Comparison of ENCODE assay signal across 1 cellular context in the genomic region with DNA sequence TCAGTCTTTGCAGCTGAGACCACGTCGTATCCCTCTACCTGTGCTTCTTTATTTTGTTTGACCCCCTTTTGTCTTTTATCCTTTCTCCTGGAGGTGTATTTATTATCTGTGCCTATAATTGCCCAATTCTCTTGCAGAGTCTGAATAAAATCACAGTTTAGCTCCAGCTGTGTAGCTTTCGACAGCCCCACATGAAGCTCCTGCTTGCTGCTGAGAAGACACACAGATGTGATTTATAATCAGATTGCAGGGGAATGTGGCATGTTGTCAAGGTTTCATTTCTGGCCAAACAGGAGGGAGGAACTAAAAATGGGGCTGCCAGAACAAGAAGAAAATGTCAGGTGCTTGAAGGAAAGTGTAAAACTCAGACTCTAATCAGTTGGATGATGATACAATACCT.
TF ChIP-seq lines count a peak whose summit lies in the region.

No MANE protein-coding gene starts in this region.

TF ChIP-seq in GM23338, 12 proteins besides CTCF, POLR2A, EP300 and RAD21 (continued from another document):
- TF ChIP-seq, protein P1, sequence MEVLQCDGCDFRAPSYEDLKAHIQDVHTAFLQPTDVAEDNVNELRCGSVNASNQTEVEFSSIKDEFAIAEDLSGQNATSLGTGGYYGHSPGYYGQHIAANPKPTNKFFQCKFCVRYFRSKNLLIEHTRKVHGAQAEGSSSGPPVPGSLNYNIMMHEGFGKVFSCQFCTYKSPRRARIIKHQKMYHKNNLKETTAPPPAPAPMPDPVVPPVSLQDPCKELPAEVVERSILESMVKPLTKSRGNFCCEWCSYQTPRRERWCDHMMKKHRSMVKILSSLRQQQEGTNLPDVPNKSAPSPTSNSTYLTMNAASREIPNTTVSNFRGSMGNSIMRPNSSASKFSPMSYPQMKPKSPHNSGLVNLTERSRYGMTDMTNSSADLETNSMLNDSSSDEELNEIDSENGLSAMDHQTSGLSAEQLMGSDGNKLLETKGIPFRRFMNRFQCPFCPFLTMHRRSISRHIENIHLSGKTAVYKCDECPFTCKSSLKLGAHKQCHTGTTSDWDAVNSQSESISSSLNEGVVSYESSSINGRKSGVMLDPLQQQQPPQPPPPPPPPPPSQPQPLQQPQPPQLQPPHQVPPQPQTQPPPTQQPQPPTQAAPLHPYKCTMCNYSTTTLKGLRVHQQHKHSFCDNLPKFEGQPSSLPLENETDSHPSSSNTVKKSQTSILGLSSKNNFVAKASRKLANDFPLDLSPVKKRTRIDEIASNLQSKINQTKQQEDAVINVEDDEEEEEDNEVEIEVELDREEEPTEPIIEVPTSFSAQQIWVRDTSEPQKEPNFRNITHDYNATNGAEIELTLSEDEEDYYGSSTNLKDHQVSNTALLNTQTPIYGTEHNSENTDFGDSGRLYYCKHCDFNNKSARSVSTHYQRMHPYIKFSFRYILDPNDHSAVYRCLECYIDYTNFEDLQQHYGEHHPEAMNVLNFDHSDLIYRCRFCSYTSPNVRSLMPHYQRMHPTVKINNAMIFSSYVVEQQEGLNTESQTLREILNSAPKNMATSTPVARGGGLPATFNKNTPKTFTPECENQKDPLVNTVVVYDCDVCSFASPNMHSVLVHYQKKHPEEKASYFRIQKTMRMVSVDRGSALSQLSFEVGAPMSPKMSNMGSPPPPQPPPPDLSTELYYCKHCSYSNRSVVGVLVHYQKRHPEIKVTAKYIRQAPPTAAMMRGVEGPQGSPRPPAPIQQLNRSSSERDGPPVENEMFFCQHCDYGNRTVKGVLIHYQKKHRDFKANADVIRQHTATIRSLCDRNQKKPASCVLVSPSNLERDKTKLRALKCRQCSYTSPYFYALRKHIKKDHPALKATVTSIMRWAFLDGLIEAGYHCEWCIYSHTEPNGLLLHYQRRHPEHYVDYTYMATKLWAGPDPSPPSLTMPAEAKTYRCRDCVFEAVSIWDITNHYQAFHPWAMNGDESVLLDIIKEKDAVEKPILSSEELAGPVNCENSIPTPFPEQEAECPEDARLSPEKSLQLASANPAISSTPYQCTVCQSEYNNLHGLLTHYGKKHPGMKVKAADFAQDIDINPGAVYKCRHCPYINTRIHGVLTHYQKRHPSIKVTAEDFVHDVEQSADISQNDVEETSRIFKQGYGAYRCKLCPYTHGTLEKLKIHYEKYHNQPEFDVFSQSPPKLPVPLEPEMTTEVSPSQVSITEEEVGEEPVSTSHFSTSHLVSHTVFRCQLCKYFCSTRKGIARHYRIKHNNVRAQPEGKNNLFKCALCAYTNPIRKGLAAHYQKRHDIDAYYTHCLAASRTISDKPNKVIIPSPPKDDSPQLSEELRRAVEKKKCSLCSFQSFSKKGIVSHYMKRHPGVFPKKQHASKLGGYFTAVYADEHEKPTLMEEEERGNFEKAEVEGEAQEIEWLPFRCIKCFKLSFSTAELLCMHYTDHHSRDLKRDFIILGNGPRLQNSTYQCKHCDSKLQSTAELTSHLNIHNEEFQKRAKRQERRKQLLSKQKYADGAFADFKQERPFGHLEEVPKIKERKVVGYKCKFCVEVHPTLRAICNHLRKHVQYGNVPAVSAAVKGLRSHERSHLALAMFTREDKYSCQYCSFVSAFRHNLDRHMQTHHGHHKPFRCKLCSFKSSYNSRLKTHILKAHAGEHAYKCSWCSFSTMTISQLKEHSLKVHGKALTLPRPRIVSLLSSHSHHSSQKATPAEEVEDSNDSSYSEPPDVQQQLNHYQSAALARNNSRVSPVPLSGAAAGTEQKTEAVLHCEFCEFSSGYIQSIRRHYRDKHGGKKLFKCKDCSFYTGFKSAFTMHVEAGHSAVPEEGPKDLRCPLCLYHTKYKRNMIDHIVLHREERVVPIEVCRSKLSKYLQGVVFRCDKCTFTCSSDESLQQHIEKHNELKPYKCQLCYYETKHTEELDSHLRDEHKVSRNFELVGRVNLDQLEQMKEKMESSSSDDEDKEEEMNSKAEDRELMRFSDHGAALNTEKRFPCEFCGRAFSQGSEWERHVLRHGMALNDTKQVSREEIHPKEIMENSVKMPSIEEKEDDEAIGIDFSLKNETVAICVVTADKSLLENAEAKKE (CRISPR knock-in tag; IDR thresholded peaks at IDR 0.05), result no peak
- TF ChIP-seq ZNF114 (CRISPR knock-in tag; IDR thresholded peaks at IDR 0.05) (no peak), POLR2AphosphoS5 (IDR thresholded peaks at IDR 0.05; ENCODE audit: low read depth) (no peak), STAT1 (IDR thresholded peaks at IDR 0.05; ENCODE audit: unreplicated experiment) (no peak), ZNF331 (CRISPR knock-in tag; IDR thresholded peaks at IDR 0.05; ENCODE audit: low read depth) (no peak)
